In the genomic region with DNA sequence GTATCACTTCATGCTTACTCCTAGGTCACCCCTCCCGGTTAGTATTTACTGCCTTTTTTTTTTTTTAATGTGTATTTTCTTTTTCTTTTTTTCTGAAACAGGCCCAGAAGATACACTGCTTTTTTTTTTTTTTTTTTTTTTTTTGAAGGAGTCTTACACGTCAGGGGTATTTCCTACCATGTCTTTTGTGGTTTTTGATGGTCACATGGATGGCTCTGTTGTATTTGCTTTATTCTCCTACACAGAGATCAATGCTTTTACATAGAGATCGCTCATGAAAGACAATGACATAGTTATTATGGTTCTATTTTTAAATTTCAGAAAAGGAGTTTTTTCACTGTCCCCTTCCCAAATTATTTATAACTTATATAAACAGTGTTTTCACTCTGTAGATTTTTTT, we compare ENCODE assay signal across 21 cellular contexts. TPM values are rescaled to one million over a fixed set of nuclear protein-coding genes. Genes with fewer than 3 reads are reported as not detected.
DNase-seq lines count a peak whose midpoint lies in the region; ATAC-seq and TF ChIP-seq lines count a peak whose summit lies in the region.
"Had no signal": no experiment of that assay in that cellular context is flagged by ENCODE, and none has a peak within 500 bp of the region (broad histone marks: within the 10 kb centered on the region; RNA-seq: fewer than 3 reads in every experiment).

No MANE protein-coding gene starts in this region.

- intact Hi-C loops in activated CD8-positive, alpha-beta T cell treated with anti-CD3 and anti-CD28 coated beads for 36 hours (cut with micrococcal nuclease) = no loop called here

- in situ Hi-C loops in SK-MEL-5 (cut with HindIII; ENCODE audit: low pct_unique_long_range_greater_than_20kb, low sequenced_read_pairs) = no loop called here

- no peak overlapping the region for H3K4me3 Mint-ChIP-seq in activated CD8-positive, alpha-beta T cell treated with anti-CD3 and anti-CD28 coated beads for 36 hours
- H3K4me3 Mint-ChIP-seq in activated CD8-positive, alpha-beta T cell treated with anti-CD3 and anti-CD28 coated beads, Interleukin-2, amount 10 ng/mL, durations not matched to agents 7 days and 5 days = no peak overlapping the region

- no peak overlapping the region for H3K27ac Mint-ChIP-seq in activated CD8-positive, alpha-beta T cell treated with anti-CD3 and anti-CD28 coated beads for 36 hours
- no peak overlapping the region for H3K27ac Mint-ChIP-seq in activated CD8-positive, alpha-beta T cell treated with anti-CD3 and anti-CD28 coated beads, Interleukin-2, amount 10 ng/mL, durations not matched to agents 7 days and 5 days

- CTCF ChIA-PET in activated CD8-positive, alpha-beta T cell treated with anti-CD3 and anti-CD28 coated beads for 36 hours (lab: Charles Lee) = no interaction called here
- CTCF ChIA-PET in activated CD8-positive, alpha-beta T cell treated with anti-CD3 and anti-CD28 coated beads, Interleukin-2, amount 10 ng/mL, durations not matched to agents 7 days and 5 days (lab: Charles Lee) = no interaction called here

- no peaks in the 10 kb centered on the region for H3K9me3 Mint-ChIP-seq in activated CD8-positive, alpha-beta T cell treated with anti-CD3 and anti-CD28 coated beads for 36 hours
- H3K9me3 Mint-ChIP-seq in activated CD8-positive, alpha-beta T cell treated with anti-CD3 and anti-CD28 coated beads, Interleukin-2, amount 10 ng/mL, durations not matched to agents 7 days and 5 days (ENCODE audit: insufficient read depth) = no peaks in the 10 kb centered on the region

- H3K27me3 Mint-ChIP-seq in activated CD8-positive, alpha-beta T cell treated with anti-CD3 and anti-CD28 coated beads for 36 hours = no peaks in the 10 kb centered on the region
- peaks cover 6% of the 10 kb centered on the region for H3K27me3 Mint-ChIP-seq in activated CD8-positive, alpha-beta T cell treated with anti-CD3 and anti-CD28 coated beads, Interleukin-2, amount 10 ng/mL, durations not matched to agents 7 days and 5 days (ENCODE audit: low read depth)

- ATAC-seq in activated CD8-positive, alpha-beta T cell treated with anti-CD3 and anti-CD28 coated beads for 36 hours = peak; percentile 34
- no peak for ATAC-seq in activated CD8-positive, alpha-beta T cell treated with anti-CD3 and anti-CD28 coated beads, Interleukin-2, amount 10 ng/mL, durations not matched to agents 7 days and 5 days
- ATAC-seq: HepG2, Right ventricle myocardium inferior had no signal

- no peaks in the 10 kb centered on the region for H3K36me3 Mint-ChIP-seq in activated CD8-positive, alpha-beta T cell treated with anti-CD3 and anti-CD28 coated beads for 36 hours (ENCODE audit: low read depth)
- H3K36me3 Mint-ChIP-seq in activated CD8-positive, alpha-beta T cell treated with anti-CD3 and anti-CD28 coated beads, Interleukin-2, amount 10 ng/mL, durations not matched to agents 7 days and 5 days (ENCODE audit: low read depth) = no peaks in the 10 kb centered on the region

- peaks cover 3% of the 10 kb centered on the region for H3K4me1 Mint-ChIP-seq in activated CD8-positive, alpha-beta T cell treated with anti-CD3 and anti-CD28 coated beads for 36 hours (ENCODE audit: low read depth)
- H3K4me1 Mint-ChIP-seq in activated CD8-positive, alpha-beta T cell treated with anti-CD3 and anti-CD28 coated beads, Interleukin-2, amount 10 ng/mL, durations not matched to agents 7 days and 5 days (ENCODE audit: low read depth) = peaks cover 4% of the 10 kb centered on the region

- no peak for DNase-seq in activated CD8-positive, alpha-beta T cell treated with anti-CD3 and anti-CD28 coated beads for 36 hours
- DNase-seq in activated CD8-positive, alpha-beta T cell treated with anti-CD3 and anti-CD28 coated beads, Interleukin-2, amount 10 ng/mL, durations not matched to agents 7 days and 5 days = no peak
- DNase-seq in SK-MEL-5 (ENCODE audit: low read depth, low spot score) = peak; percentile 51
- peak; percentile 46 for DNase-seq in fibroblast of pulmonary artery (ENCODE audit: low read depth)
- DNase-seq in 8988T = no peak
- no peak for DNase-seq in NCI-H226
- no peak for DNase-seq in DMS79 treated with DMSO at 0.1 percent for 48 hours (lab: John Stamatoyannopoulos, UW)
- no peak for DNase-seq in globus pallidus (ENCODE audit: low spot score)
- DNase-seq: DND-41; KBM-7; NCI-H1092 treated with DMSO at 0.1 percent for 48 hours; NCI-H1436 treated with DMSO at 0.1 percent for 48 hours; NCI-H2029; NCI-H2227 treated with DMSO at 0.1 percent for 48 hours; NCI-H510A treated with DMSO at 0.1 percent for 48 hours; NCI-H748 treated with DMSO at 0.1 percent for 48 hours; NK-92 treated with Interleukin-12 subunit alpha and Interleukin-12 subunit beta, amount 100 ng/mL, for 24 hours had no signal

- no peak overlapping the region for H3K4me3 ChIP-seq in fibroblast of pulmonary artery (replicated peaks; ENCODE audit: low read depth, low read length)
- H3K4me3 ChIP-seq: SJSA1 had no signal

- POLR2A ChIA-PET in activated CD8-positive, alpha-beta T cell treated with anti-CD3 and anti-CD28 coated beads for 36 hours (lab: Charles Lee) = no interaction called here
- POLR2A ChIA-PET in activated CD8-positive, alpha-beta T cell treated with anti-CD3 and anti-CD28 coated beads, Interleukin-2, amount 10 ng/mL, durations not matched to agents 7 days and 5 days (lab: Charles Lee) = no interaction called here

- TF ChIP-seq CTCF in activated CD8-positive, alpha-beta T cell treated with anti-CD3 and anti-CD28 coated beads for 36 hours (IDR thresholded peaks at IDR 0.05) = no peak
- TF ChIP-seq CTCF in fibroblast of pulmonary artery (IDR thresholded peaks at IDR 0.05; ENCODE audit: low read length, missing control alignments) = no peak

RNA-seq across cellular contexts. Expression of gene BHLHE41, which starts 32.1 kb away (rescaled TPM):
- total RNA-seq in activated CD8-positive, alpha-beta T cell treated with anti-CD3 and anti-CD28 coated beads for 36 hours = not detected
- total RNA-seq in activated CD8-positive, alpha-beta T cell treated with anti-CD3 and anti-CD28 coated beads, Interleukin-2, amount 10 ng/mL, durations not matched to agents 7 days and 5 days = not detected
- total RNA-seq in SK-MEL-5 (2014; rRNA removed; shearing (Covaris generic)) = 9.5 and 17.7 TPM in 2 replicates
- 10.5 and 12.2 TPM in 2 replicates for polyA plus RNA-seq in SK-MEL-5 (2015; cell fraction: cytosol; rRNA removed)
- polyA plus RNA-seq in SK-MEL-5 (2015; cell fraction: nucleus; rRNA removed) = 34.1 and 56.0 TPM in 2 replicates
- total RNA-seq: HepG2; T-helper 1 cell treated with Interleukin-12 subunit alpha and Interleukin-12 subunit beta and Interleukin-4 antibody, amounts not matched to agents 30 ng/mL and 1 ng/mL, for 36 hours had no signal

Comparison
In these comparisons a context has a peak if more than half of its experiments do, and no peak if none do; other contexts are left out.
1. DNase-seq: peak in SK-MEL-5 (single experiment) and fibroblast of pulmonary artery (single experiment); none in activated CD8-positive, alpha-beta T cell treated with anti-CD3 and anti-CD28 coated beads for 36 hours (single experiment), activated CD8-positive, alpha-beta T cell treated with anti-CD3 and anti-CD28 coated beads, Interleukin-2, amount 10 ng/mL, durations not matched to agents 7 days and 5 days (single experiment), 8988T (single experiment), NCI-H226 (single experiment), DMS79 treated with DMSO at 0.1 percent for 48 hours (single experiment) and globus pallidus (single experiment).
2. RNA of gene BHLHE41, which starts 32.1 kb away (total RNA-seq): 9.5 to 17.7 TPM in SK-MEL-5; not detected in activated CD8-positive, alpha-beta T cell treated with anti-CD3 and anti-CD28 coated beads for 36 hours and not detected in activated CD8-positive, alpha-beta T cell treated with anti-CD3 and anti-CD28 coated beads, Interleukin-2, amount 10 ng/mL, durations not matched to agents 7 days and 5 days; every median in the first group is over 10 times any median in the second.